20 cellular contexts compared by ENCODE assay signal in the genomic region with DNA sequence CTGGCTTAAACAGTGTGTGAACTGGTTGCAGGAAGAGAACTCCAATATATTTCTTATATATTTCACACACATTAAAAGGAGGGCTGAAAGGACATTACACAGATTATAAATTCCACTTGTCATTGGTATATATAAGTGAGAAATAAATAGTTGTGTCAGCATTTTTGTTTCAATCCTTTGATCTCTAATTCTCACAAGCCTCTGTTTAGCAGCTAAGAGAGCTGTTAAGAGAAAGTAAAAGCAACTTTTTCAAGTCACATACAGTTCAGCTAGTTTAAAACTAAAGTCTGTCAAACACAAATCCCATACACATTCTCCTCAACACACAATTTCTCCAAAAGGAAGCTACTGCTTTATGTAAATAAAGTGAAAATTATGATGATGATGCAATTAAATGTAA.
"Had no signal": no experiment of that assay in that cellular context is flagged by ENCODE, and none has a peak within 500 bp of the region (broad histone marks: within the 10 kb centered on the region; RNA-seq: fewer than 3 reads in every experiment).

No MANE protein-coding gene starts in this region.

- FAIRE-seq: endometrium had no signal

- ATAC-seq: activated CD4-positive, alpha-beta T cell treated with anti-CD3 and anti-CD28 coated beads for 36 hours; activated T-cell treated with anti-CD3 and anti-CD28 coated beads, Interleukin-2, amount 50 U/mL, for 72 hours; heart right ventricle; left cardiac atrium; natural killer cell; stimulated activated naive B cell treated with anti-CD40 and anti-IgM and Interleukin-4, amounts not matched to agents 10 μg/mL and 1 μg/mL and 100 μg/mL, for 72 hours; upper lobe of right lung had no signal

- DNase-seq: activated CD4-positive, alpha-beta memory T cell treated with anti-CD3 and anti-CD28 coated beads for 36 hours; activated CD4-positive, alpha-beta T cell treated with anti-CD3 and anti-CD28 coated beads for 36 hours; activated effector memory CD4-positive, alpha-beta T cell treated with Interleukin-2 at 50 U/mL for 16 hours; activated naive CD4-positive, alpha-beta T cell treated with anti-CD3 and anti-CD28 coated beads for 36 hours; activated T-cell treated with anti-CD3 and anti-CD28 coated beads, Interleukin-2, amount 50 U/mL, for 72 hours; foreskin fibroblast; heart right ventricle; islet precursor cell; left cardiac atrium; midbrain; natural killer cell; stimulated activated CD4-positive, alpha-beta T cell treated with anti-CD3 and anti-CD28 coated beads, Interleukin-2, amount 100 ng/mL, for 48 hours; stimulated activated CD8-positive, alpha-beta memory T cell treated with anti-CD3 and anti-CD28 coated beads, Interleukin-4, amount 100 ng/mL, for 48 hours; stimulated activated naive B cell treated with anti-CD40 and anti-IgM and Interleukin-4, amounts not matched to agents 10 μg/mL and 1 μg/mL and 100 μg/mL, for 72 hours; T1000; upper lobe of right lung had no signal

- H3K36me3 ChIP-seq: cardiac muscle cell, heart right ventricle, upper lobe of right lung had no signal

- H3K27me3 ChIP-seq: cardiac muscle cell, heart right ventricle, upper lobe of right lung had no signal

- H3K4me3 ChIP-seq: cardiac muscle cell, heart right ventricle, upper lobe of right lung had no signal

- H3K27ac ChIP-seq: cardiac muscle cell, heart right ventricle, upper lobe of right lung had no signal

- H3K4me3 Mint-ChIP-seq: activated CD4-positive, alpha-beta memory T cell treated with anti-CD3 and anti-CD28 coated beads for 36 hours; activated CD4-positive, alpha-beta T cell treated with anti-CD3 and anti-CD28 coated beads for 36 hours; activated naive CD4-positive, alpha-beta T cell treated with anti-CD3 and anti-CD28 coated beads for 36 hours; activated T-cell treated with anti-CD3 and anti-CD28 coated beads, Interleukin-2, amount 50 U/mL, for 72 hours; natural killer cell; stimulated activated naive B cell treated with anti-CD40 and anti-IgM and Interleukin-4, amounts not matched to agents 10 μg/mL and 1 μg/mL and 100 μg/mL, for 72 hours; WTC11 had no signal

- H3K9me3 Mint-ChIP-seq: activated CD4-positive, alpha-beta memory T cell treated with anti-CD3 and anti-CD28 coated beads for 36 hours; activated naive CD4-positive, alpha-beta T cell treated with anti-CD3 and anti-CD28 coated beads for 36 hours; activated T-cell treated with anti-CD3 and anti-CD28 coated beads, Interleukin-2, amount 50 U/mL, for 72 hours; stimulated activated naive B cell treated with anti-CD40 and anti-IgM and Interleukin-4, amounts not matched to agents 10 μg/mL and 1 μg/mL and 100 μg/mL, for 72 hours; WTC11 had no signal

- H3K4me1 Mint-ChIP-seq: activated CD4-positive, alpha-beta T cell treated with anti-CD3 and anti-CD28 coated beads for 36 hours; natural killer cell; stimulated activated naive B cell treated with anti-CD40 and anti-IgM and Interleukin-4, amounts not matched to agents 10 μg/mL and 1 μg/mL and 100 μg/mL, for 72 hours had no signal

- H3K27ac Mint-ChIP-seq: activated CD4-positive, alpha-beta memory T cell treated with anti-CD3 and anti-CD28 coated beads for 36 hours; activated CD4-positive, alpha-beta T cell treated with anti-CD3 and anti-CD28 coated beads for 36 hours; activated naive CD4-positive, alpha-beta T cell treated with anti-CD3 and anti-CD28 coated beads for 36 hours; activated T-cell treated with anti-CD3 and anti-CD28 coated beads, Interleukin-2, amount 50 U/mL, for 72 hours; natural killer cell; progenitor cell of endocrine pancreas; stimulated activated naive B cell treated with anti-CD40 and anti-IgM and Interleukin-4, amounts not matched to agents 10 μg/mL and 1 μg/mL and 100 μg/mL, for 72 hours; WTC11 had no signal

- H3K36me3 Mint-ChIP-seq: activated CD4-positive, alpha-beta memory T cell treated with anti-CD3 and anti-CD28 coated beads for 36 hours; natural killer cell; stimulated activated naive B cell treated with anti-CD40 and anti-IgM and Interleukin-4, amounts not matched to agents 10 μg/mL and 1 μg/mL and 100 μg/mL, for 72 hours; WTC11 had no signal

- H3K27me3 Mint-ChIP-seq: activated CD4-positive, alpha-beta memory T cell treated with anti-CD3 and anti-CD28 coated beads for 36 hours; stimulated activated naive B cell treated with anti-CD40 and anti-IgM and Interleukin-4, amounts not matched to agents 10 μg/mL and 1 μg/mL and 100 μg/mL, for 72 hours had no signal

- H3K9me3 ChIP-seq: heart right ventricle, upper lobe of right lung had no signal

- H3K4me1 ChIP-seq: heart right ventricle, upper lobe of right lung had no signal
